Comparison of ENCODE assay signal across 9 cellular contexts in the genomic region with DNA sequence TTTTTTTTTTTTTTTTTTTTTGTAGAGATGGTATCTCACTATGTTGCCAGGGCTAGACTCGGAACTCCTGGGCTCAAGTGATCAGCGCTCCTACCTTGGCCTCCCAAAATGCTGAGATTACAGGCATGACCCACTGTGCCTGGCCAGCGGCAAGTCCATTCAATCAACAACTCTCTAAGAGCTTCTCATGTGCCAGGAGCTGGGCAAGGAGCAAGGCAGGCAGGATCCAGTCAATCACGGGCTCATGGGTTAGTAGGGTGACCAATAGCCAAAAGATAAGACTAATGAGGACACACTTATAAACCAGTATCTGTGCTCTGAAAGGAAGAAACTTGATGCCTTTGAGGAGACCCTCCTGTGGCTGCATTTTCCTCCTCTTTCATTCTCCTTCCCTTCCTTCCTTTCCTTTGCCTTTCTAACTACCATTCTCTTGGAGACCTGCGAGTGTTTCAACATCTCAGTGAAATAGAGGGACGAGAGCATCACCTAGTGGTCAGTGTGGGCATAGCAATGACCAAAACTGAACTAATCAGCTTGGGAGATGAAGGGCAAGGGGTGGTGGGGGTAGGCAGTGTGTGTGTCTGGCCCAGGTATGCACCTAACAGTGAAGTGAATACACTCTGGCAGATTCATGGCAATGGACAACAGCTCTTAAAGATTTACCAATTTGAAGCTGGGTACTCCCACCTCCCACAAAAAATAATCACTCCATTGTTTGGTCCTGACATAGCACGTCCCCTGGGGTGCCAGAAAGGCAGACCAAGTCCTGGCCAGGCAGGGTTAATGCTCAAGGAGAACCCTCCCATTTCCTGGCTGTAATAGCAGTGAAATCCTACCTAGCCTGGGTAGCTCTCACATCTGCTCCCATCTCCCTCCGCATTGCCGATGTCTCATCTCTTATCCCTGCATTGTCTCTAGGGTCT. TPM values are rescaled to one million over a fixed set of nuclear protein-coding genes. Genes with fewer than 3 reads are reported as not detected.
DNase-seq lines count a peak whose midpoint lies in the region; ATAC-seq and TF ChIP-seq lines count a peak whose summit lies in the region.
"Had no signal": no experiment of that assay in that cellular context is flagged by ENCODE, and none has a peak within 500 bp of the region (broad histone marks: within the 10 kb centered on the region; RNA-seq: fewer than 3 reads in every experiment).

No MANE protein-coding gene starts in this region.

- H3K27ac Mint-ChIP-seq in Calu3 (ENCODE audit: unreplicated experiment), result no peak overlapping the region

- no peaks in the 10 kb centered on the region for H3K27me3 ChIP-seq in Peyer's patch
- peaks cover 14% of the 10 kb centered on the region for H3K27me3 ChIP-seq in neutrophil
- H3K27me3 ChIP-seq in suprapubic skin, result no peaks in the 10 kb centered on the region

- DNase-seq in Calu3, result peak; percentile 87
- DNase-seq in HuH-7.5 (ENCODE audit: low spot score), result peak; percentile 79
- DNase-seq in Peyer's patch, result peak in 2 of 3 donors; percentile 78 to 94
- peak; percentile 76 for DNase-seq in activated T-cell treated with anti-CD3 and anti-CD28 coated beads, Interleukin-2, amount 50 U/mL, for 4 hours
- DNase-seq in fibroblast of peridontal ligament (ENCODE audit: extremely low read depth), result peak; percentile 81
- peak; percentile 85 for DNase-seq in suprapubic skin (ENCODE audit: low spot score in 2 of 2)

- CTCF ChIA-PET in Calu3 (lab: Charles Lee), result interaction anchor here (0.5 to 2.4 kb wide), 12 partner anchors 11 to 225 kb away, joined by 3 to 41 read pairs (median 4); a partner anchor contains a TSS

- no peak overlapping the region for H3K4me3 Mint-ChIP-seq in Calu3 (ENCODE audit: low read depth, unreplicated experiment)
- no peak overlapping the region for H3K4me3 Mint-ChIP-seq in activated T-cell treated with anti-CD3 and anti-CD28 coated beads, Interleukin-2, amount 50 U/mL, for 4 hours

- TF ChIP-seq EP300 in suprapubic skin (IDR thresholded peaks at IDR 0.05), result no peak

- H3K9me3 ChIP-seq in Peyer's patch, result no peaks in the 10 kb centered on the region
- H3K9me3 ChIP-seq in neutrophil, result no peaks in the 10 kb centered on the region
- no peaks in the 10 kb centered on the region for H3K9me3 ChIP-seq in suprapubic skin

- H3K4me1 ChIP-seq in Peyer's patch, result peaks cover 0 to 14% (median under 1%) of the 10 kb centered on the region in 4 donors
- H3K4me1 ChIP-seq in neutrophil (ENCODE audit: control insufficient read depth in 1 of 2, insufficient read depth in 1 of 2, low read depth in 1 of 2, low read length in 1 of 2), result no peaks in the 10 kb centered on the region
- peaks cover 17% of the 10 kb centered on the region for H3K4me1 ChIP-seq in suprapubic skin

- H3K4me3 ChIP-seq in Peyer's patch, result no peak overlapping the region
- H3K4me3 ChIP-seq in neutrophil (ENCODE audit: low read depth in 1 of 2, low read length in 1 of 2), result no peak overlapping the region
- H3K4me3 ChIP-seq in suprapubic skin, result no peak overlapping the region
- H3K4me3 ChIP-seq: SK-N-MC had no signal

- no peak for TF ChIP-seq POLR2A in Peyer's patch (IDR thresholded peaks at IDR 0.05)
- no peak for TF ChIP-seq POLR2A in suprapubic skin (IDR thresholded peaks at IDR 0.05)

- H3K4me1 Mint-ChIP-seq in Calu3 (ENCODE audit: low read depth, unreplicated experiment), result peaks cover 17% of the 10 kb centered on the region
- peaks cover under 1% of the 10 kb centered on the region for H3K4me1 Mint-ChIP-seq in activated T-cell treated with anti-CD3 and anti-CD28 coated beads, Interleukin-2, amount 50 U/mL, for 4 hours (ENCODE audit: low read depth)

- H3K9me3 Mint-ChIP-seq in Calu3 (ENCODE audit: low read depth, unreplicated experiment), result no peaks in the 10 kb centered on the region
- H3K9me3 Mint-ChIP-seq in activated T-cell treated with anti-CD3 and anti-CD28 coated beads, Interleukin-2, amount 50 U/mL, for 4 hours, result no peaks in the 10 kb centered on the region

- intact Hi-C loops in Calu3 (cut with micrococcal nuclease; ENCODE audit: unreplicated experiment), result loop anchor here (1.0 to 2.0 kb wide), 2 partner anchors 179 to 316 kb away; no protein-coding TSS in a partner anchor

- BruUV-seq in Calu3 (replicated peaks; lab: Mats Ljungman, UMichigan), result no TSS peak

- H3K36me3 ChIP-seq in Peyer's patch (no peaks in the 10 kb centered on the region), neutrophil (no peaks in the 10 kb centered on the region), suprapubic skin (no peaks in the 10 kb centered on the region)

- peak; percentile 86 to 88 for ATAC-seq in activated T-cell treated with anti-CD3 and anti-CD28 coated beads, Interleukin-2, amount 50 U/mL, for 4 hours
- no peak for ATAC-seq in HG02763 (IDR thresholded peaks at IDR 0.05; ENCODE audit: unreplicated experiment)

- H3K27me3 Mint-ChIP-seq in Calu3 (ENCODE audit: unreplicated experiment), result no peaks in the 10 kb centered on the region
- no peaks in the 10 kb centered on the region for H3K27me3 Mint-ChIP-seq in activated T-cell treated with anti-CD3 and anti-CD28 coated beads, Interleukin-2, amount 50 U/mL, for 4 hours (ENCODE audit: low read depth)

- peaks cover 9% of the 10 kb centered on the region for H3K36me3 Mint-ChIP-seq in Calu3 (ENCODE audit: insufficient read depth, unreplicated experiment)
- no peaks in the 10 kb centered on the region for H3K36me3 Mint-ChIP-seq in activated T-cell treated with anti-CD3 and anti-CD28 coated beads, Interleukin-2, amount 50 U/mL, for 4 hours (ENCODE audit: insufficient read depth)

- no peak overlapping the region for H3K27ac ChIP-seq in Peyer's patch
- H3K27ac ChIP-seq in neutrophil, result no peak overlapping the region
- H3K27ac ChIP-seq in suprapubic skin, result no peak overlapping the region
- H3K27ac ChIP-seq: SK-N-MC had no signal

- WGBS in suprapubic skin, result 60% methylated on average over 9 of the region's 9 CpGs

- TF ChIP-seq CTCF in Calu3 (IDR thresholded peaks at IDR 0.05; ENCODE audit: unreplicated experiment), result peak; percentile 96
- peak; percentile 82 to 100 (median 99) for TF ChIP-seq CTCF in Peyer's patch (IDR thresholded peaks at IDR 0.05)
- peak; percentile 97 for TF ChIP-seq CTCF in neutrophil (IDR thresholded peaks at IDR 0.05)
- TF ChIP-seq CTCF in suprapubic skin (IDR thresholded peaks at IDR 0.05), result peak; percentile 92 to 93

RNA-seq across cellular contexts. Expression of a gene that starts 6.2 kb away (rescaled TPM):
- total RNA-seq in Calu3 (2022) (14.9 and 19.2 TPM in 2 replicates), Peyer's patch (10 to 100 TPM in 2 of 4 donors, 1 to 10 TPM in 2; 7.4 to 15.3 (median 9.5) TPM), suprapubic skin (1 to 10 TPM; 3.5 to 7.8 (median 6.1) TPM)
- total RNA-seq in activated T-cell treated with anti-CD3 and anti-CD28 coated beads, Interleukin-2, amount 50 U/mL, for 4 hours, result 10 to 100 TPM; 10.7 to 15.1 (median 13.3) TPM

RNA-seq across cellular contexts. Expression of a gene that starts 12.5 kb away (rescaled TPM):
- total RNA-seq in Calu3 (2022) (272 and 280 TPM in 2 replicates), Peyer's patch (100 to 1,000 TPM in 3 of 4 donors, 10 to 100 TPM in 1; 59.4 to 326 (median 195) TPM), suprapubic skin (100 to 1,000 TPM; 114 to 130 (median 122) TPM)
- total RNA-seq in activated T-cell treated with anti-CD3 and anti-CD28 coated beads, Interleukin-2, amount 50 U/mL, for 4 hours, result 100 to 1,000 TPM; 257 to 291 (median 290) TPM

RNA-seq across cellular contexts. Expression of a gene that starts 43.7 kb away (rescaled TPM):
- total RNA-seq in Calu3 (2022) (48.1 and 56.2 TPM in 2 replicates), Peyer's patch (10 to 100 TPM; 48.7 to 76.5 (median 57.6) TPM), suprapubic skin (10 to 100 TPM; 49.4 to 96.2 (median 68.0) TPM)
- total RNA-seq in activated T-cell treated with anti-CD3 and anti-CD28 coated beads, Interleukin-2, amount 50 U/mL, for 4 hours, result 10 to 100 TPM; 23.6 to 26.6 (median 26.4) TPM

RNA-seq across cellular contexts. Expression of a gene that starts 45.0 kb away (rescaled TPM):
- 10.7 and 13.6 TPM in 2 replicates for total RNA-seq in Calu3 (2022)
- total RNA-seq in Peyer's patch, result 10 to 100 TPM in 3 of 4 donors, 1 to 10 TPM in 1; 5.0 to 78.1 (median 53.4) TPM
- total RNA-seq in activated T-cell treated with anti-CD3 and anti-CD28 coated beads, Interleukin-2, amount 50 U/mL, for 4 hours, result 1 to 10 TPM in 2 of 3 donors, under 1 TPM in 1; 0.90 to 6.7 (median 1.8) TPM
- total RNA-seq in suprapubic skin, result 1 to 10 TPM in 3 of 4 donors, under 1 TPM in 1; 0.53 to 4.5 (median 2.7) TPM
